In genomic region chr14:103257211-103257962, GRCh38 we compare ENCODE assay signal across 17 cellular contexts.
DNase-seq lines count a peak whose midpoint lies in the region; ATAC-seq, FAIRE-seq and TF ChIP-seq lines count a peak whose summit lies in the region.
"Had no signal": no experiment of that assay in that cellular context is flagged by ENCODE, and none has a peak within 500 bp of the region (broad histone marks: within the 10 kb centered on the region; RNA-seq: fewer than 3 reads in every experiment).

No MANE protein-coding gene starts in this region.

- no peak overlapping the region for H3K27ac Mint-ChIP-seq in activated CD8-positive, alpha-beta T cell treated with anti-CD3 and anti-CD28 coated beads, Interleukin-2, amount 10 ng/mL, durations not matched to agents 7 days and 5 days
- H3K27ac Mint-ChIP-seq: WTC11 had no signal

- CTCF ChIA-PET in A549 (lab: Yijun Ruan, JAX) = interaction anchor here (0.6 to 1.6 kb wide), 10 partner anchors 9 to 147 kb away, joined by 3 to 6 read pairs (median 3); no protein-coding TSS in a partner anchor
- CTCF ChIA-PET in activated CD8-positive, alpha-beta T cell treated with anti-CD3 and anti-CD28 coated beads, Interleukin-2, amount 10 ng/mL, durations not matched to agents 7 days and 5 days (lab: Charles Lee) = no interaction called here

- H3K4me1 ChIP-seq in A549 (peaks cover 51% of the 10 kb centered on the region), BE2C (no peaks in the 10 kb centered on the region; the same call in 1 of the 2 replicates)
- H3K4me1 ChIP-seq: parathyroid adenoma had no signal

- peak overlapping the region; percentile 49 for H3K4me2 ChIP-seq in A549

- DNase-seq in A549 (ENCODE audit: low read depth in 1 of 2, low spot score in 1 of 2) (peak in 1 of 2 experiments; percentile 63), H54 (ENCODE audit: insufficient read length, low spot score) (no peak), RPMI7951 (ENCODE audit: low read depth) (peak; percentile 55), fibroblast of the aortic adventitia (ENCODE audit: low read depth) (peak; percentile 22), BE2C (no peak)
- no peak for DNase-seq in activated CD8-positive, alpha-beta T cell treated with anti-CD3 and anti-CD28 coated beads, Interleukin-2, amount 10 ng/mL, durations not matched to agents 7 days and 5 days
- DNase-seq: activated CD8-positive, alpha-beta memory T cell treated with anti-CD3 and anti-CD28 coated beads, Interleukin-2, amount 50 U/mL, for 4 hours; activated naive CD4-positive, alpha-beta T cell treated with anti-CD3 and anti-CD28 coated beads, Interleukin-2, amount 50 U/mL, for 16 hours; AML-193; left cardiac atrium; NCI-H1930; stimulated activated CD4-positive, alpha-beta T cell treated with anti-CD3 and anti-CD28 coated beads, Interleukin-15, amount 100 ng/mL, for 24 hours had no signal

- H3K36me3 ChIP-seq in BE2C = no peaks in the 10 kb centered on the region
- H3K36me3 ChIP-seq: thoracic aorta had no signal

- peak overlapping the region; percentile 82 to 86 for H3K27ac ChIP-seq in A549
- H3K27ac ChIP-seq: parathyroid adenoma, thoracic aorta had no signal

- no peak for TF ChIP-seq CTCF in A549 (IDR thresholded peaks at IDR 0.05)
- TF ChIP-seq CTCF in fibroblast of the aortic adventitia (IDR thresholded peaks at IDR 0.05; ENCODE audit: insufficient read depth, low read length) = no peak
- TF ChIP-seq CTCF in BE2C (IDR thresholded peaks at IDR 0.05; ENCODE audit: low read depth, low read length) = no peak

- no peak for FAIRE-seq in A549 (lab: Jason Lieb, UNC)
- peak; percentile 75 for FAIRE-seq in H54 (lab: Jason Lieb, UNC)

- H3K4me1 Mint-ChIP-seq in activated CD8-positive, alpha-beta T cell treated with anti-CD3 and anti-CD28 coated beads, Interleukin-2, amount 10 ng/mL, durations not matched to agents 7 days and 5 days (ENCODE audit: low read depth) = peaks cover 4% of the 10 kb centered on the region

- H3K4me3 ChIP-seq in A549 (no peak overlapping the region), fibroblast of the aortic adventitia (ENCODE audit: low read depth, low read length) (no peak overlapping the region), BE2C (ENCODE audit: low read depth, low read length) (no peak overlapping the region)
- H3K4me3 ChIP-seq: thoracic aorta had no signal

- TF ChIP-seq EP300 in A549 (IDR thresholded peaks at IDR 0.05) = no peak

- H3K9me3 Mint-ChIP-seq in activated CD8-positive, alpha-beta T cell treated with anti-CD3 and anti-CD28 coated beads, Interleukin-2, amount 10 ng/mL, durations not matched to agents 7 days and 5 days (ENCODE audit: insufficient read depth) = no peaks in the 10 kb centered on the region
- H3K9me3 Mint-ChIP-seq: WTC11 had no signal

- POLR2A ChIA-PET in A549 (lab: Yijun Ruan, JAX) = interaction anchor here (1.3 kb wide), 1 partner anchor 77 kb away, joined by 7 read pairs; the partner anchor contains the start of gene EIF5
- POLR2A ChIA-PET in activated CD8-positive, alpha-beta T cell treated with anti-CD3 and anti-CD28 coated beads, Interleukin-2, amount 10 ng/mL, durations not matched to agents 7 days and 5 days (lab: Charles Lee) = no interaction called here

- no peak for TF ChIP-seq POLR2A in A549 (IDR thresholded peaks at IDR 0.05; ENCODE audit: low read length)
- TF ChIP-seq POLR2A in H54 (IDR thresholded peaks at IDR 0.05; ENCODE audit: low read depth, low read length) = no peak

- H3K27me3 ChIP-seq in BE2C = no peaks in the 10 kb centered on the region

- ATAC-seq in A549 (peak; percentile 29 to 64), GM18870 (IDR thresholded peaks at IDR 0.05; ENCODE audit: unreplicated experiment) (no peak)
- ATAC-seq in activated CD8-positive, alpha-beta T cell treated with anti-CD3 and anti-CD28 coated beads, Interleukin-2, amount 10 ng/mL, durations not matched to agents 7 days and 5 days = no peak
- no peak for ATAC-seq in activated CD4-positive, CD25-positive, alpha-beta regulatory T cell treated with anti-CD3 and anti-CD28 coated beads, Interleukin-2, amount 50 U/mL, for 24 hours
- ATAC-seq: left cardiac atrium, WTC11 had no signal

- WGBS in A549 (ENCODE audit: missing lambda C conversion rate) = 42% methylated on average over 4 of the region's 4 CpGs

- 0 out of 3 replicates have a peak, but pooled peaks cover 4% of the 10 kb centered on the region for H3K9me3 ChIP-seq in A549
- no peaks in the 10 kb centered on the region for H3K9me3 ChIP-seq in BE2C
- H3K9me3 ChIP-seq: thoracic aorta had no signal

- TF ChIP-seq RAD21 in A549 (conservative IDR thresholded peaks at IDR 0.05 in 1 of 2, IDR thresholded peaks at IDR 0.05 in 1 of 2) = no peak

- peaks cover 7% of the 10 kb centered on the region for H3K27me3 Mint-ChIP-seq in activated CD8-positive, alpha-beta T cell treated with anti-CD3 and anti-CD28 coated beads, Interleukin-2, amount 10 ng/mL, durations not matched to agents 7 days and 5 days (ENCODE audit: low read depth)

- H3K4me3 Mint-ChIP-seq in activated CD8-positive, alpha-beta T cell treated with anti-CD3 and anti-CD28 coated beads, Interleukin-2, amount 10 ng/mL, durations not matched to agents 7 days and 5 days = no peak overlapping the region
- H3K4me3 Mint-ChIP-seq: WTC11 had no signal

- H3K36me3 Mint-ChIP-seq in activated CD8-positive, alpha-beta T cell treated with anti-CD3 and anti-CD28 coated beads, Interleukin-2, amount 10 ng/mL, durations not matched to agents 7 days and 5 days (ENCODE audit: low read depth) = no peaks in the 10 kb centered on the region
- H3K36me3 Mint-ChIP-seq: WTC11 had no signal

TF ChIP-seq in A549, 52 proteins besides CTCF, POLR2A, EP300 and RAD21:
- no peak for TF ChIP-seq E2F6 (IDR thresholded peaks at IDR 0.05; ENCODE audit: borderline replicate concordance, low read depth)
- TF ChIP-seq FOSL2 (IDR thresholded peaks at IDR 0.05) = peak; percentile 22; the same call in 1 of the 2 replicates
- peak; percentile 30; the same call in 1 of the 2 replicates for TF ChIP-seq FOSL2 (CRISPR knock-in tag; IDR thresholded peaks at IDR 0.05)
- TF ChIP-seq USF2 (IDR thresholded peaks at IDR 0.05) = no peak
- TF ChIP-seq RFX5 (IDR thresholded peaks at IDR 0.05) = no peak
- no peak for TF ChIP-seq ZFP36 (IDR thresholded peaks at IDR 0.05; ENCODE audit: borderline replicate concordance, partially characterized antibody)
- TF ChIP-seq HEYL (CRISPR knock-in tag; IDR thresholded peaks at IDR 0.05) = no peak
- no peak for TF ChIP-seq FOXS1 (CRISPR knock-in tag; IDR thresholded peaks at IDR 0.05)
- TF ChIP-seq HOXB5 (CRISPR knock-in tag; IDR thresholded peaks at IDR 0.05) = no peak
- no peak for TF ChIP-seq SMC3 (IDR thresholded peaks at IDR 0.05)
- TF ChIP-seq ATOH8 (CRISPR knock-in tag; IDR thresholded peaks at IDR 0.05; ENCODE audit: low read depth) = no peak
- no peak for TF ChIP-seq KDM5A (IDR thresholded peaks at IDR 0.05)
- TF ChIP-seq HMGXB4 (CRISPR knock-in tag; IDR thresholded peaks at IDR 0.05; ENCODE audit: borderline replicate concordance) = no peak
- no peak for TF ChIP-seq ZC3H11A (IDR thresholded peaks at IDR 0.05)
- TF ChIP-seq JUN (IDR thresholded peaks at IDR 0.05) = no peak
- no peak for TF ChIP-seq ZNF302 (CRISPR knock-in tag; IDR thresholded peaks at IDR 0.05)
- TF ChIP-seq JUNB (IDR thresholded peaks at IDR 0.05) = peak; percentile 53

Comparison
In these comparisons a context has a peak if more than half of its experiments do, and no peak if none do; other contexts are left out.
1. ATAC-seq: peak in A549 (2 of 2); none in GM18870 (single experiment), activated CD8-positive, alpha-beta T cell treated with anti-CD3 and anti-CD28 coated beads, Interleukin-2, amount 10 ng/mL, durations not matched to agents 7 days and 5 days (single experiment) and activated CD4-positive, CD25-positive, alpha-beta regulatory T cell treated with anti-CD3 and anti-CD28 coated beads, Interleukin-2, amount 50 U/mL, for 24 hours (0 of 2).
2. DNase-seq: peak in RPMI7951 (single experiment) and fibroblast of the aortic adventitia (single experiment); none in H54 (single experiment), BE2C (single experiment) and activated CD8-positive, alpha-beta T cell treated with anti-CD3 and anti-CD28 coated beads, Interleukin-2, amount 10 ng/mL, durations not matched to agents 7 days and 5 days (single experiment).